Comparison of ENCODE assay signal across 40 cellular contexts in genomic region chr18:57143265-57143664, GRCh38. TPM values are rescaled to one million over a fixed set of nuclear protein-coding genes. Genes with fewer than 3 reads are reported as not detected.
"Had no signal": no experiment of that assay in that cellular context is flagged by ENCODE, and none has a peak within 500 bp of the region (broad histone marks: within the 10 kb centered on the region; RNA-seq: fewer than 3 reads in every experiment).

No MANE protein-coding gene starts in this region.

- H3K27ac ChIP-seq: adrenal gland, brain microvascular endothelial cell, breast epithelium had no signal

- H3K4me1 Mint-ChIP-seq: activated CD4-positive, alpha-beta T cell treated with anti-CD3 and anti-CD28 coated beads for 36 hours; activated CD4-positive, alpha-beta T cell treated with anti-CD3 and anti-CD28 coated beads, Interleukin-2, amount 10 ng/mL, durations not matched to agents 7 days and 5 days; activated naive CD8-positive, alpha-beta T cell treated with anti-CD3 and anti-CD28 coated beads for 36 hours; activated T-helper 17 cell treated with anti-CD3 and anti-CD28 coated beads, Interleukin-2, amount 50 U/mL, for 72 hours had no signal

- H3K4me3 Mint-ChIP-seq: activated CD4-positive, alpha-beta T cell treated with anti-CD3 and anti-CD28 coated beads for 36 hours; activated CD4-positive, alpha-beta T cell treated with anti-CD3 and anti-CD28 coated beads, Interleukin-2, amount 10 ng/mL, durations not matched to agents 7 days and 5 days; activated CD8-positive, alpha-beta T cell treated with anti-CD3 and anti-CD28 coated beads for 36 hours; activated naive CD4-positive, alpha-beta T cell treated with anti-CD3 and anti-CD28 coated beads for 36 hours; activated naive CD8-positive, alpha-beta T cell treated with anti-CD3 and anti-CD28 coated beads for 36 hours; activated T-cell treated with anti-CD3 and anti-CD28 coated beads, Interleukin-2, amount 50 U/mL, for 4 hours; activated T-cell treated with anti-CD3 and anti-CD28 coated beads, Interleukin-2, amount 50 U/mL, for 72 hours; activated T-helper 1 cell treated with anti-CD3 and anti-CD28 coated beads, Interleukin-12 subunit alpha, Interleukin-12 subunit beta, Interleukin-2, Interleukin-4 antibody, amounts not matched to agents 30 ng/mL and 10 ng/mL and 1 ng/mL, durations not matched to agents 14 hours and 24 hours and 36 hours; activated T-helper 17 cell treated with anti-CD3 and anti-CD28 coated beads, Interleukin-2, amount 50 U/mL, for 72 hours; T-helper 1 cell treated with Interleukin-12 subunit alpha and Interleukin-12 subunit beta and Interleukin-4 antibody, amounts not matched to agents 30 μg/mL and 1 μg/mL, for 36 hours; T-helper 2 cell treated with Interferon-gamma antibody and Interleukin-4, amounts not matched to agents 5 μg/mL and 100 μg/mL, for 36 hours; WTC11 had no signal

- H3K4me3 ChIP-seq: adrenal gland, body of pancreas, breast epithelium had no signal

- ATAC-seq: activated CD4-positive, alpha-beta T cell treated with anti-CD3 and anti-CD28 coated beads for 36 hours; activated CD4-positive, CD25-positive, alpha-beta regulatory T cell treated with anti-CD3 and anti-CD28 coated beads, Interleukin-2, amount 50 U/mL, for 24 hours; activated CD8-positive, alpha-beta T cell treated with anti-CD3 and anti-CD28 coated beads for 36 hours; activated naive CD4-positive, alpha-beta T cell treated with anti-CD3 and anti-CD28 coated beads, Interleukin-2, amount 50 U/mL, for 72 hours; activated T-cell treated with anti-CD3 and anti-CD28 coated beads, Interleukin-2, amount 50 U/mL, for 4 hours; activated T-cell treated with anti-CD3 and anti-CD28 coated beads, Interleukin-2, amount 50 U/mL, for 72 hours; activated T-helper 17 cell treated with anti-CD3 and anti-CD28 coated beads, Interleukin-2, amount 50 U/mL, for 72 hours; body of pancreas; WTC11 had no signal

- H3K36me3 ChIP-seq: adrenal gland, brain microvascular endothelial cell, breast epithelium, WERI-Rb-1 had no signal

- H3K4me1 ChIP-seq: adrenal gland, breast epithelium had no signal

- H3K9me3 ChIP-seq: adrenal gland, body of pancreas, breast epithelium had no signal

- H3K27ac Mint-ChIP-seq: activated CD4-positive, alpha-beta T cell treated with anti-CD3 and anti-CD28 coated beads for 36 hours; activated CD4-positive, alpha-beta T cell treated with anti-CD3 and anti-CD28 coated beads, Interleukin-2, amount 10 ng/mL, durations not matched to agents 7 days and 5 days; activated CD8-positive, alpha-beta T cell treated with anti-CD3 and anti-CD28 coated beads for 36 hours; activated naive CD4-positive, alpha-beta T cell treated with anti-CD3 and anti-CD28 coated beads for 36 hours; activated naive CD4-positive, alpha-beta T cell treated with anti-CD3 and anti-CD28 coated beads, Interleukin-2, amount 50 U/mL, for 72 hours; activated naive CD8-positive, alpha-beta T cell treated with anti-CD3 and anti-CD28 coated beads for 36 hours; activated T-cell treated with anti-CD3 and anti-CD28 coated beads, Interleukin-2, amount 50 U/mL, for 72 hours; activated T-helper 1 cell treated with anti-CD3 and anti-CD28 coated beads, Interleukin-12 subunit alpha, Interleukin-12 subunit beta, Interleukin-2, Interleukin-4 antibody, amounts not matched to agents 30 ng/mL and 10 ng/mL and 1 ng/mL, durations not matched to agents 14 hours and 24 hours and 36 hours; activated T-helper 17 cell treated with anti-CD3 and anti-CD28 coated beads, Interleukin-2, amount 50 U/mL, for 72 hours; T-helper 1 cell treated with Interleukin-12 subunit alpha and Interleukin-12 subunit beta and Interleukin-4 antibody, amounts not matched to agents 30 μg/mL and 1 μg/mL, for 36 hours; T-helper 2 cell treated with Interferon-gamma antibody and Interleukin-4, amounts not matched to agents 5 μg/mL and 100 μg/mL, for 36 hours; WTC11 had no signal

- H3K9me3 Mint-ChIP-seq: activated CD4-positive, alpha-beta T cell treated with anti-CD3 and anti-CD28 coated beads, Interleukin-2, amount 10 ng/mL, durations not matched to agents 7 days and 5 days; activated CD8-positive, alpha-beta T cell treated with anti-CD3 and anti-CD28 coated beads for 36 hours; activated naive CD4-positive, alpha-beta T cell treated with anti-CD3 and anti-CD28 coated beads for 36 hours; activated naive CD8-positive, alpha-beta T cell treated with anti-CD3 and anti-CD28 coated beads for 36 hours; activated T-cell treated with anti-CD3 and anti-CD28 coated beads, Interleukin-2, amount 50 U/mL, for 4 hours; activated T-cell treated with anti-CD3 and anti-CD28 coated beads, Interleukin-2, amount 50 U/mL, for 72 hours; activated T-helper 1 cell treated with anti-CD3 and anti-CD28 coated beads, Interleukin-12 subunit alpha, Interleukin-12 subunit beta, Interleukin-2, Interleukin-4 antibody, amounts not matched to agents 30 ng/mL and 10 ng/mL and 1 ng/mL, durations not matched to agents 14 hours and 24 hours and 36 hours; activated T-helper 17 cell treated with anti-CD3 and anti-CD28 coated beads, Interleukin-2, amount 50 U/mL, for 72 hours; T-helper 1 cell treated with Interleukin-12 subunit alpha and Interleukin-12 subunit beta and Interleukin-4 antibody, amounts not matched to agents 30 μg/mL and 1 μg/mL, for 36 hours; T-helper 2 cell treated with Interferon-gamma antibody and Interleukin-4, amounts not matched to agents 5 μg/mL and 100 μg/mL, for 36 hours had no signal

- H3K36me3 Mint-ChIP-seq: activated naive CD4-positive, alpha-beta T cell treated with anti-CD3 and anti-CD28 coated beads, Interleukin-2, amount 50 U/mL, for 72 hours; activated naive CD8-positive, alpha-beta T cell treated with anti-CD3 and anti-CD28 coated beads for 36 hours; WTC11 had no signal

- FAIRE-seq: astrocyte, colon had no signal

- H3K27me3 ChIP-seq: body of pancreas, brain microvascular endothelial cell, breast epithelium had no signal

- DNase-seq: activated CD4-positive, alpha-beta T cell treated with anti-CD3 and anti-CD28 coated beads for 1 hour; activated CD4-positive, alpha-beta T cell treated with anti-CD3 and anti-CD28 coated beads for 36 hours; activated CD4-positive, alpha-beta T cell treated with anti-CD3 and anti-CD28 coated beads for 48 hours; activated CD4-positive, alpha-beta T cell treated with anti-CD3 and anti-CD28 coated beads, Interleukin-2, amount 10 ng/mL, durations not matched to agents 7 days and 5 days; activated CD4-positive, alpha-beta T cell treated with anti-CD3 and anti-CD28 coated beads, Interleukin-2, amount 50 U/mL, for 48 hours; activated CD4-positive, CD25-positive, alpha-beta regulatory T cell; activated CD8-positive, alpha-beta memory T cell treated with anti-CD3 and anti-CD28 coated beads, Interleukin-2, amount 50 U/mL, for 4 hours; activated CD8-positive, alpha-beta T cell treated with anti-CD3 and anti-CD28 coated beads for 36 hours; activated effector memory CD4-positive, alpha-beta T cell treated with anti-CD3 and anti-CD28 coated beads, Interleukin-2, amount 50 U/mL, for 16 hours; activated gamma-delta T cell treated with Interleukin-2 at 50 U/mL for 16 hours; activated naive CD4-positive, alpha-beta T cell; activated naive CD4-positive, alpha-beta T cell treated with anti-CD3 and anti-CD28 coated beads for 36 hours; activated naive CD4-positive, alpha-beta T cell treated with anti-CD3 and anti-CD28 coated beads, Interleukin-2, amount 50 U/mL, for 16 hours; activated naive CD8-positive, alpha-beta T cell treated with anti-CD3 and anti-CD28 coated beads for 36 hours; activated T-cell treated with anti-CD3 and anti-CD28 coated beads for 4 hours; activated T-cell treated with anti-CD3 and anti-CD28 coated beads, Interleukin-2, amount 50 U/mL, for 1 hour; activated T-cell treated with anti-CD3 and anti-CD28 coated beads, Interleukin-2, amount 50 U/mL, for 4 hours; activated T-cell treated with anti-CD3 and anti-CD28 coated beads, Interleukin-2, amount 50 U/mL, for 72 hours; adrenal gland; amniotic stem cell; aorta; body of pancreas; brain microvascular endothelial cell; central memory CD4-positive, alpha-beta T cell; T-helper 2 cell; T-helper 9 cell; WERI-Rb-1 had no signal

RNA-seq across cellular contexts. Expression of gene BOD1L2, which starts 3.6 kb away (rescaled TPM):
- total RNA-seq: activated CD4-positive, alpha-beta T cell treated with anti-CD3 and anti-CD28 coated beads for 36 hours; activated CD4-positive, alpha-beta T cell treated with anti-CD3 and anti-CD28 coated beads, Interleukin-2, amount 10 ng/mL, durations not matched to agents 7 days and 5 days; activated CD8-positive, alpha-beta memory T cell treated with anti-CD3 and anti-CD28 coated beads for 36 hours; activated CD8-positive, alpha-beta T cell treated with anti-CD3 and anti-CD28 coated beads for 36 hours; activated naive CD4-positive, alpha-beta T cell treated with anti-CD3 and anti-CD28 coated beads for 36 hours; activated naive CD4-positive, alpha-beta T cell treated with anti-CD3 and anti-CD28 coated beads, Interleukin-2, amount 50 U/mL, for 72 hours; activated naive CD8-positive, alpha-beta T cell treated with anti-CD3 and anti-CD28 coated beads for 36 hours; activated T-cell treated with anti-CD3 and anti-CD28 coated beads, Interleukin-2, amount 50 U/mL, for 4 hours; activated T-cell treated with anti-CD3 and anti-CD28 coated beads, Interleukin-2, amount 50 U/mL, for 72 hours; activated T-helper 1 cell treated with anti-CD3 and anti-CD28 coated beads, Interleukin-12 subunit alpha, Interleukin-12 subunit beta, Interleukin-2, Interleukin-4 antibody, amounts not matched to agents 30 ng/mL and 10 ng/mL and 1 ng/mL, durations not matched to agents 14 hours and 24 hours and 36 hours; activated T-helper 17 cell treated with anti-CD3 and anti-CD28 coated beads, Interleukin-2, amount 50 U/mL, for 72 hours; adrenal gland; aorta; astrocyte; body of pancreas; breast epithelium; cardiac septum; cerebellum; WTC11 had no signal
- polyA plus RNA-seq: adrenal gland had no signal
